8 cellular contexts compared by ENCODE assay signal in the genomic region with DNA sequence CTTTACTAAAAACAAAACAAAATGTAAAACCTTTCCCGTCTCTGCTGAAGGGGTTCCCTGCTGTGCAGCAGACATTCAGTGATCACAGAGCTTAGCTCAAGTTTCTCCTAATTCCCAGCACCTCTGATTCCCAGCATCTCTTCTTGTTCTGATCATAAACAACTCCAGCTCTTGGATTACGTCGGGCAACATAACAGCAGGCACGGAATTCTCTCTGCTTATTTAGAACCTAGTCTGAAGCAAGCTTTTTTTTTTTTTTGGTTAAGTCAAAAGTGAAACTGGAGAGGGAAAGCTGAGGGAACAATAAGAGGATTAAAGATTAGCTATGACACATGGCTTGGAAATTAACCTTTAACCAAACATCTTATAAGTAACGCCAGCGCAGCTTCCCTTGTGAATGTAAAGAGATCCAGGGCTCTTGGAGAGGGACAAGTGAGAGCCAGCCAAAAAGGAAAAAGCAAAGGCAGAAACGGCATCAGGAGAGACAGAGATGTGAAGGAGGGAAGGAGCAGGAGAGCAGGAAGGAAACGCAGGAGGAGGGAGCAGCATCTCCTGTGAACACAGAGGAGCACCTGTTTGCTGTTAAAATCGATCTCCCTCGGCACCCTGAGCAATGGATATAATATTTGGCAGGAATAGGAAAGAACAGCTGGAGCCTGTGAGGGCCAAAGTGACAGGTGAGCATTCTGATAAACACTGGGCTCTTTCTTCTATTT. TPM values are rescaled to one million over a fixed set of nuclear protein-coding genes. Genes with fewer than 3 reads are reported as not detected.
A peak's percentile ranks its signal among the peaks of the same experiment; 100 is the strongest.
DNase-seq lines count a peak whose midpoint lies in the region; ATAC-seq, FAIRE-seq and TF ChIP-seq lines count a peak whose summit lies in the region.

TSS of gene BCO1 (plus strand) at position 394 of the 716 bp plus-strand sequence. CDS start at position 614, 220 bp downstream.

- intact Hi-C loops in IMR-90 (cut with micrococcal nuclease) (loop anchor here (10.0 kb wide), 1 partner anchor 76 kb away; the partner anchor contains the start of gene GAN), GM12878 (cut with micrococcal nuclease; ENCODE audit: unreplicated experiment) (no loop called here)

- CTCF ChIA-PET in IMR-90 (lab: Yijun Ruan, JAX) (interaction anchor here (0.6 kb wide), 1 partner anchor 857 kb away, joined by 3 read pairs; no protein-coding TSS in a partner anchor), GM12878 (lab: Yijun Ruan, JAX) (interaction anchor here (0.9 kb wide), 2 partner anchors 33 to 96 kb away, joined by 3 to 4 read pairs; no protein-coding TSS in a partner anchor)

- dilution Hi-C loops in IMR-90 (cut with HindIII; ENCODE audit: low sequenced_read_pairs, unreplicated experiment), result no loop called here

- peaks cover 3 to 9% of the 10 kb centered on the region in 2 donors for H3K4me1 Mint-ChIP-seq in immature natural killer cell

- WGBS in IMR-90 (ENCODE audit: extremely low coverage in 2 of 2, insufficient read length in 1 of 2), 2 experiments, result 6% methylated on average over 3 of the region's 10 CpGs; no CpG with 5 or more reads in 1 of the 2 experiments
- WGBS in GM12878 (ENCODE audit: insufficient coverage, insufficient replicate concordance, low lambda C conversion rate, missing lambda C conversion rate), result 24% methylated on average over 10 of the region's 10 CpGs
- WGBS in thymus, result 33% methylated on average over 10 of the region's 10 CpGs

- peak within 1 kb of the TSS in 3 of 6 donors; percentile 30 to 81 (median 70) for H3K27ac Mint-ChIP-seq in immature natural killer cell

- peak within 1 kb of the TSS in 1 of 2 experiments; percentile 11; a peak in 1 of 4 replicates for H4K8ac ChIP-seq in IMR-90 (ENCODE audit: low read depth in 2 of 2, low read length in 2 of 2)

- H2AK5ac ChIP-seq in IMR-90 (ENCODE audit: low read depth, low read length), result no peak within 1 kb of the TSS

- H3K27me3 Mint-ChIP-seq in immature natural killer cell (ENCODE audit: low read depth in 3 of 3), result peaks cover 3 to 8% (median 5%) of the 10 kb centered on the region in 3 donors

- FAIRE-seq in GM12878 (lab: Jason Lieb, UNC), result peak; percentile 44

- ATAC-seq in IMR-90 (ENCODE audit: low read depth), result peak; percentile 80
- ATAC-seq in GM12878, result no peak
- ATAC-seq in HG03565 (IDR thresholded peaks at IDR 0.05; ENCODE audit: unreplicated experiment), result no peak

- H3K4me3 ChIP-seq in IMR-90 (ENCODE audit: insufficient read depth, low read depth, low read length) (peak within 1 kb of the TSS; percentile 43), GM12878 (0 out of 2 replicates have a peak within 1 kb of the TSS, but pooled peaks have one; percentile 2), thymus (ENCODE audit: low read length) (peak within 1 kb of the TSS; percentile 20)

- no peak within 1 kb of the TSS for H3K23ac ChIP-seq in IMR-90 (ENCODE audit: low read depth, low read length)

- no peak within 1 kb of the TSS for H2BK120ac ChIP-seq in IMR-90 (ENCODE audit: low read depth, low read length)

- H2BK20ac ChIP-seq in IMR-90 (ENCODE audit: low read depth, low read length), result no peak within 1 kb of the TSS

- TF ChIP-seq RAD21 in IMR-90 (IDR thresholded peaks at IDR 0.05; ENCODE audit: low read length) (no peak), GM12878 (IDR thresholded peaks at IDR 0.05; ENCODE audit: insufficient read depth, low read depth, low read length) (no peak)

- no peak within 1 kb of the TSS for H4K5ac ChIP-seq in IMR-90 (ENCODE audit: low read depth, low read length)

- TF ChIP-seq CTCF in IMR-90 (conservative IDR thresholded peaks at IDR 0.05; ENCODE audit: low read depth, low read length), result no peak
- no peak for TF ChIP-seq CTCF in GM12878 (IDR thresholded peaks at IDR 0.05 in 2 of 3, conservative IDR thresholded peaks at IDR 0.05 in 1 of 3; ENCODE audit: control insufficient read depth in 2 of 3, extremely low read depth in 1 of 3, insufficient read depth in 1 of 3, low read depth in 3 of 3, low read length in 3 of 3)

- peak within 1 kb of the TSS; percentile 72 for H2AFZ ChIP-seq in IMR-90 (replicated peaks; ENCODE audit: low read length, poor library complexity)
- H2AFZ ChIP-seq in GM12878 (ENCODE audit: control insufficient read depth, low read depth, low read length), result peak within 1 kb of the TSS; percentile 44; the same call in 1 of the 2 replicates

- no peaks in the 10 kb centered on the region for H3K9me3 Mint-ChIP-seq in immature natural killer cell

- H3K9me3 ChIP-seq in IMR-90 (ENCODE audit: control insufficient read depth, insufficient read depth, low read length), result no peaks in the 10 kb centered on the region
- no peaks in the 10 kb centered on the region for H3K9me3 ChIP-seq in GM12878 (replicated peaks; ENCODE audit: control insufficient read depth, insufficient read depth, low read length)
- H3K9me3 ChIP-seq in thymus (ENCODE audit: control insufficient read depth), result no peaks in the 10 kb centered on the region

- H3K79me1 ChIP-seq in IMR-90 (ENCODE audit: low read depth in 1 of 2, low read length in 2 of 2), result no peaks in the 10 kb centered on the region

- H3K4me3 Mint-ChIP-seq in immature natural killer cell, result peak within 1 kb of the TSS in 2 of 5 donors; percentile 19 to 64

- SMC1A ChIA-PET in GM12878 (lab: Charles Lee; ENCODE audit: uncharacterized antibody, unreplicated experiment), result interaction anchor here (1.0 to 1.3 kb wide), 2 partner anchors 8 to 20 kb away, joined by 3 read pairs; no protein-coding TSS in a partner anchor

- H3K56ac ChIP-seq in IMR-90 (ENCODE audit: extremely low read depth, insufficient read depth, low read length), result 0 out of 2 replicates have a peak within 1 kb of the TSS, but pooled peaks have one; percentile 17

- POLR2A ChIA-PET in IMR-90 (lab: Charles Lee; ENCODE audit: unreplicated experiment), result no interaction called here
- POLR2A ChIA-PET in GM12878 (lab: Charles Lee), result no interaction called here

- BruUV-seq in IMR-90 (replicated peaks; lab: Mats Ljungman, UMichigan), result no TSS peak
- no TSS peak for BruUV-seq in GM12878 (replicated peaks; lab: Mats Ljungman, UMichigan)

- H2BK15ac ChIP-seq in IMR-90 (ENCODE audit: low read depth, low read length), result no peak within 1 kb of the TSS

- H2BK5ac ChIP-seq in IMR-90 (ENCODE audit: low read depth, low read length, poor library complexity, severe bottlenecking), result no peak within 1 kb of the TSS

- RAD21 ChIA-PET in GM12878 (lab: Charles Lee; ENCODE audit: unreplicated experiment), result no interaction called here

- no peak for TF ChIP-seq EP300 in GM12878 (IDR thresholded peaks at IDR 0.05; ENCODE audit: borderline replicate concordance in 1 of 2, control insufficient read depth in 1 of 2, low read depth in 2 of 2, low read length in 2 of 2)

- no peak within 1 kb of the TSS for H3K14ac ChIP-seq in IMR-90 (replicated peaks; ENCODE audit: low read depth, low read length)

- TF ChIP-seq POLR2A in IMR-90 (IDR thresholded peaks at IDR 0.05; ENCODE audit: low read depth, low read length) (no peak), GM12878 (IDR thresholded peaks at IDR 0.05; ENCODE audit: low read depth, low read length) (no peak)

- no peaks in the 10 kb centered on the region for H3K4me1 ChIP-seq in IMR-90 (ENCODE audit: control insufficient read depth, insufficient read depth, low read length)
- H3K4me1 ChIP-seq in GM12878 (ENCODE audit: control insufficient read depth, insufficient read depth, low read length), result no peaks in the 10 kb centered on the region
- no peaks in the 10 kb centered on the region for H3K4me1 ChIP-seq in thymus (ENCODE audit: control insufficient read depth, insufficient read depth, low read length)

- H2AK9ac ChIP-seq in IMR-90 (replicated peaks; ENCODE audit: low read depth, low read length, poor library complexity), result no peak within 1 kb of the TSS

- H3K4ac ChIP-seq in IMR-90 (ENCODE audit: low read depth, low read length), result no peak within 1 kb of the TSS

- H3K9me1 ChIP-seq in IMR-90 (ENCODE audit: insufficient read depth, low read length), result no peaks in the 10 kb centered on the region

- H3K9ac ChIP-seq in IMR-90 (ENCODE audit: low read depth, low read length) (peak within 1 kb of the TSS; percentile 49), GM12878 (ENCODE audit: control insufficient read depth, insufficient read depth, low read length) (no peak within 1 kb of the TSS)

- H4K20me1 ChIP-seq in IMR-90 (ENCODE audit: insufficient read depth, low read length) (no peaks in the 10 kb centered on the region), GM12878 (ENCODE audit: control insufficient read depth, insufficient read depth) (no peaks in the 10 kb centered on the region)

- DNase-seq in EL (peak; percentile 53), IMR-90 (peak; percentile 66), GM12878 (ENCODE audit: low read depth, low spot score) (no peak), kidney glomerular epithelial cell (lab: John Stamatoyannopoulos, UW) (peak; percentile 77), iPS-NIHi11 (ENCODE audit: low spot score) (no peak), immature natural killer cell (no peak)

- H3K36me3 Mint-ChIP-seq in immature natural killer cell, result no peaks in the 10 kb centered on the region

- no peak within 1 kb of the TSS for H3K18ac ChIP-seq in IMR-90 (ENCODE audit: low read depth, low read length)

- H4K91ac ChIP-seq in IMR-90 (ENCODE audit: insufficient read depth, low read depth, low read length), result no peak within 1 kb of the TSS

- H3K36me3 ChIP-seq in IMR-90 (ENCODE audit: control insufficient read depth, insufficient read depth, low read length) (no peaks in the 10 kb centered on the region), GM12878 (ENCODE audit: control insufficient read depth in 2 of 2, insufficient read depth in 2 of 2, low read length in 1 of 2) (no peaks in the 10 kb centered on the region), thymus (ENCODE audit: control insufficient read depth, insufficient read depth) (no peaks in the 10 kb centered on the region)

- H3K4me2 ChIP-seq in IMR-90 (ENCODE audit: low read depth, low read length) (peak within 1 kb of the TSS; percentile 63), GM12878 (ENCODE audit: control insufficient read depth, insufficient read depth) (no peak within 1 kb of the TSS; the same call in 1 of the 2 replicates)

- H3K27me3 ChIP-seq in IMR-90 (ENCODE audit: control insufficient read depth, insufficient read depth, low read length), result no peaks in the 10 kb centered on the region; the same call in 1 of the 2 replicates
- H3K27me3 ChIP-seq in GM12878 (replicated peaks in 1 of 2; ENCODE audit: control insufficient read depth in 2 of 2, insufficient read depth in 2 of 2, low read length in 1 of 2), result no peaks in the 10 kb centered on the region
- H3K27me3 ChIP-seq in thymus (ENCODE audit: control insufficient read depth, insufficient read depth), result no peaks in the 10 kb centered on the region

- in situ Hi-C loops in IMR-90 (cut with MboI; ENCODE audit: low sequenced_read_pairs) (no loop called here), GM12878 (cut with MboI) (no loop called here)

- peak within 1 kb of the TSS; percentile 71; the same call in 1 of the 2 replicates for H3K27ac ChIP-seq in IMR-90 (ENCODE audit: insufficient read depth, low read length)
- H3K27ac ChIP-seq in GM12878 (ENCODE audit: control insufficient read depth, insufficient read depth), result no peak within 1 kb of the TSS
- peak within 1 kb of the TSS; percentile 42 for H3K27ac ChIP-seq in thymus (ENCODE audit: low read depth)

- H3K79me2 ChIP-seq in GM12878 (ENCODE audit: control insufficient read depth, insufficient read depth, low read length), result no peaks in the 10 kb centered on the region

RNA-seq across cellular contexts. Expression of gene BCO1, which starts in this region (rescaled TPM):
- not detected in 2 replicates for total RNA-seq in IMR-90 (2012; rRNA removed)
- polyA plus RNA-seq in IMR-90 (2012; rRNA removed), result not detected in 2 replicates
- polyA plus RNA-seq in IMR-90 (2012; cell fraction: cytosol; rRNA removed), result not detected in 2 replicates
- polyA plus RNA-seq in IMR-90 (2012; cell fraction: nucleus; rRNA removed; ENCODE audit: low replicate concordance), result not detected in 2 replicates
- total RNA-seq in GM12878 (2013; cell fraction: nucleolus; rRNA removed), result not detected in 2 replicates
- total RNA-seq in GM12878 (2014; rRNA removed), result not detected in 2 replicates
- total RNA-seq in GM12878 (2014; rRNA removed; fragmentation: Illumina TruSeq; extraction: Trizol), result not detected in 2 replicates
- total RNA-seq in GM12878 (2021), result not detected in 2 replicates
- not detected for polyA plus RNA-seq in GM12878 (2011; ENCODE audit: low read depth)
- polyA plus RNA-seq in GM12878 (2011; rRNA removed), result 0.12 and 0.14 TPM in 2 replicates
- polyA plus RNA-seq in GM12878 (2011; cell fraction: cytosol; rRNA removed), result 0.17 and 0.18 TPM in 2 replicates
- 0.10 and 0.36 TPM in 2 replicates for polyA plus RNA-seq in GM12878 (2011; cell fraction: nucleus; rRNA removed)
- not detected in 2 replicates for polyA plus RNA-seq in GM12878 (2012)
- not detected in 2 replicates for polyA plus RNA-seq in GM12878 (2014; fragmentation: Illumina TruSeq; extraction: Trizol)
- polyA plus RNA-seq in GM12878 (2014; fragmentation: Nextera tagmentation; extraction: Ambion mirVana), result under 1 TPM; 0.09 to 0.21 TPM
- polyA plus RNA-seq in GM12878 (2014; rRNA removed), result not detected in 2 replicates
- polyA plus RNA-seq in GM12878 (2016; fragmentation: Nextera tagmentation; extraction: Ambion mirVana), result not detected
- not detected in 2 replicates for polyA minus RNA-seq in GM12878 (2011; rRNA and poly(A)+ RNA removed)
- polyA minus RNA-seq in GM12878 (2011; cell fraction: cytosol; rRNA and poly(A)+ RNA removed), result not detected in 2 replicates
- polyA minus RNA-seq in GM12878 (2011; cell fraction: nucleus; rRNA and poly(A)+ RNA removed), result 0.24 TPM in 1 of 2 replicates, not detected in the other
- 1.2 TPM for polyA plus RNA-seq in thymus
- polyA plus RNA-seq in immature natural killer cell, result not detected

Comparison
In these comparisons a context has a peak if more than half of its experiments do, and no peak if none do; other contexts are left out.
1. Peak in DNase-seq, ATAC-seq, H3K4me3 ChIP-seq, H3K27ac ChIP-seq, H3K9ac ChIP-seq and H3K4me2 ChIP-seq in IMR-90; RNA of the gene not detected or under 1 TPM.
2. DNase-seq: peak in EL (single experiment) and kidney glomerular epithelial cell (single experiment); none in GM12878 (single experiment), iPS-NIHi11 (single experiment) and immature natural killer cell (0 of 3).
3. Peak in every context shown above with its lines, with median percentiles within 50 percentile points of each other: H3K4me3 ChIP-seq.